Comparison of ENCODE assay signal across 8 cellular contexts in the genomic region with DNA sequence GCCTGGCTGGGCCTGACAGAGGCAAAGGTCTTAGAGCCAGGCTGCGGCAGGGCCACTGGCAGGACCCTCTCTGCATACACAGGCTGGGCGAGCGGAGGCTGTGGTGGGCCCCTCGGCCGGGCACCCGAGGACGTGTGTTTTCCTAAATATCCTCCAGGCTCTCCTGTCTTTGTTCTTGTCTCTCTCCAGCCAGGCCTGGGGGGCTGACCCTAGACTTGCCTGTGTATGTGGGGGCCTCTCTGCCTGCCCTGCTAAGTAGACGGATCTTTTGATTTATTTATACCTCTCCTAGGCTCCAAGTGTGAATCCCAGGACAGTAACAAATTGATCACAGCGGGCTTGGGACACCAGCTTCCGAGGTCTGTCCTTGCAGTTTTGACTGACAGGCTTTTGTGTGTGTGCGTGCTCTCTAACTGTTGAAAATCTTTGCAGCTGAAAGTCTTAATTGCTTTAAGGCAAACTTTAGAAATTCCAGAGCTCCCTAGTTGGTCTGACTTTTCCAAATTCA. TPM values are rescaled to one million over a fixed set of nuclear protein-coding genes. Genes with fewer than 3 reads are reported as not detected.
DNase-seq lines count a peak whose midpoint lies in the region; ATAC-seq lines count a peak whose summit lies in the region.

No MANE protein-coding gene starts in this region.

- peaks cover 47% of the 10 kb centered on the region for H3K27me3 Mint-ChIP-seq in activated CD4-positive, alpha-beta T cell treated with anti-CD3 and anti-CD28 coated beads, Interleukin-2, amount 10 ng/mL, durations not matched to agents 24 days and 14 days
- H3K27me3 Mint-ChIP-seq in activated naive CD8-positive, alpha-beta T cell treated with anti-CD3 and anti-CD28 coated beads, Interleukin-2, amount 50 U/mL, for 24 hours: peaks cover 50% of the 10 kb centered on the region

- H3K27ac ChIP-seq in stomach smooth muscle (ENCODE audit: low read length): peak overlapping the region; percentile 83

- peaks cover 34% of the 10 kb centered on the region for H3K4me1 ChIP-seq in stomach smooth muscle (ENCODE audit: control insufficient read depth, insufficient read depth, low read length)

- H3K4me3 ChIP-seq in stomach smooth muscle (ENCODE audit: low read length in 2 of 2): peak overlapping the region; percentile 78 to 86

- peak overlapping the region; percentile 80 to 81 for H3K9ac ChIP-seq in stomach smooth muscle (ENCODE audit: low read length in 2 of 2)

- H3K9me3 ChIP-seq in stomach smooth muscle (ENCODE audit: control insufficient read depth in 2 of 2, low read length in 2 of 2): no peaks in the 10 kb centered on the region

- ATAC-seq in activated naive CD8-positive, alpha-beta T cell treated with anti-CD3 and anti-CD28 coated beads, Interleukin-2, amount 50 U/mL, for 24 hours: no peak
- ATAC-seq in HG03457 (IDR thresholded peaks at IDR 0.05; ENCODE audit: unreplicated experiment): no peak

- no peak for DNase-seq in activated CD4-positive, alpha-beta T cell treated with anti-CD3 and anti-CD28 coated beads, Interleukin-2, amount 10 ng/mL, durations not matched to agents 24 days and 14 days
- DNase-seq in activated CD4-positive, alpha-beta T cell treated with anti-CD3 and anti-CD28 coated beads for 48 hours: no peak
- no peak for DNase-seq in activated naive CD8-positive, alpha-beta T cell treated with anti-CD3 and anti-CD28 coated beads, Interleukin-2, amount 50 U/mL, for 24 hours
- DNase-seq in iPS-NIHi11 (ENCODE audit: low spot score) (peak; percentile 53), GOT3 (lab: John Stamatoyannopoulos, UW) (no peak), NCI-H1092 treated with DMSO at 0.1 percent for 48 hours (lab: John Stamatoyannopoulos, UW) (no peak)

- peaks cover 53% of the 10 kb centered on the region for H3K4me1 Mint-ChIP-seq in activated CD4-positive, alpha-beta T cell treated with anti-CD3 and anti-CD28 coated beads, Interleukin-2, amount 10 ng/mL, durations not matched to agents 24 days and 14 days
- peaks cover 73% of the 10 kb centered on the region for H3K4me1 Mint-ChIP-seq in activated naive CD8-positive, alpha-beta T cell treated with anti-CD3 and anti-CD28 coated beads, Interleukin-2, amount 50 U/mL, for 24 hours

- peaks cover 7% of the 10 kb centered on the region for H3K36me3 Mint-ChIP-seq in activated CD4-positive, alpha-beta T cell treated with anti-CD3 and anti-CD28 coated beads, Interleukin-2, amount 10 ng/mL, durations not matched to agents 24 days and 14 days (ENCODE audit: low read depth)
- peaks cover 2% of the 10 kb centered on the region for H3K36me3 Mint-ChIP-seq in activated naive CD8-positive, alpha-beta T cell treated with anti-CD3 and anti-CD28 coated beads, Interleukin-2, amount 50 U/mL, for 24 hours (ENCODE audit: low read depth)

- peak overlapping the region; percentile 94 for H3K4me3 Mint-ChIP-seq in activated CD4-positive, alpha-beta T cell treated with anti-CD3 and anti-CD28 coated beads, Interleukin-2, amount 10 ng/mL, durations not matched to agents 24 days and 14 days
- peak overlapping the region; percentile 89 for H3K4me3 Mint-ChIP-seq in activated naive CD8-positive, alpha-beta T cell treated with anti-CD3 and anti-CD28 coated beads, Interleukin-2, amount 50 U/mL, for 24 hours

- no peaks in the 10 kb centered on the region for H3K9me3 Mint-ChIP-seq in activated CD4-positive, alpha-beta T cell treated with anti-CD3 and anti-CD28 coated beads, Interleukin-2, amount 10 ng/mL, durations not matched to agents 24 days and 14 days
- no peaks in the 10 kb centered on the region for H3K9me3 Mint-ChIP-seq in activated naive CD8-positive, alpha-beta T cell treated with anti-CD3 and anti-CD28 coated beads, Interleukin-2, amount 50 U/mL, for 24 hours

- H3K36me3 ChIP-seq in stomach smooth muscle (ENCODE audit: control insufficient read depth in 2 of 2, insufficient read depth in 2 of 2, low read length in 2 of 2): no peaks in the 10 kb centered on the region

- intact Hi-C loops in activated CD4-positive, alpha-beta T cell treated with anti-CD3 and anti-CD28 coated beads, Interleukin-2, amount 10 ng/mL, durations not matched to agents 24 days and 14 days (cut with micrococcal nuclease): no loop called here

- peak overlapping the region; percentile 93 for H3K27ac Mint-ChIP-seq in activated CD4-positive, alpha-beta T cell treated with anti-CD3 and anti-CD28 coated beads, Interleukin-2, amount 10 ng/mL, durations not matched to agents 24 days and 14 days
- peak overlapping the region; percentile 92 for H3K27ac Mint-ChIP-seq in activated naive CD8-positive, alpha-beta T cell treated with anti-CD3 and anti-CD28 coated beads, Interleukin-2, amount 50 U/mL, for 24 hours

- H3K27me3 ChIP-seq in stomach smooth muscle (ENCODE audit: control insufficient read depth in 1 of 2, insufficient read depth in 2 of 2, low read length in 2 of 2): no peaks in the 10 kb centered on the region

RNA-seq across cellular contexts. Expression of gene NEK6, which starts 1.1 kb away (rescaled TPM):
- total RNA-seq in activated CD4-positive, alpha-beta T cell treated with anti-CD3 and anti-CD28 coated beads, Interleukin-2, amount 10 ng/mL, durations not matched to agents 24 days and 14 days: 26.4 and 32.5 TPM in 2 replicates
